Comparison of ENCODE assay signal across 1 cellular context in the genomic region with DNA sequence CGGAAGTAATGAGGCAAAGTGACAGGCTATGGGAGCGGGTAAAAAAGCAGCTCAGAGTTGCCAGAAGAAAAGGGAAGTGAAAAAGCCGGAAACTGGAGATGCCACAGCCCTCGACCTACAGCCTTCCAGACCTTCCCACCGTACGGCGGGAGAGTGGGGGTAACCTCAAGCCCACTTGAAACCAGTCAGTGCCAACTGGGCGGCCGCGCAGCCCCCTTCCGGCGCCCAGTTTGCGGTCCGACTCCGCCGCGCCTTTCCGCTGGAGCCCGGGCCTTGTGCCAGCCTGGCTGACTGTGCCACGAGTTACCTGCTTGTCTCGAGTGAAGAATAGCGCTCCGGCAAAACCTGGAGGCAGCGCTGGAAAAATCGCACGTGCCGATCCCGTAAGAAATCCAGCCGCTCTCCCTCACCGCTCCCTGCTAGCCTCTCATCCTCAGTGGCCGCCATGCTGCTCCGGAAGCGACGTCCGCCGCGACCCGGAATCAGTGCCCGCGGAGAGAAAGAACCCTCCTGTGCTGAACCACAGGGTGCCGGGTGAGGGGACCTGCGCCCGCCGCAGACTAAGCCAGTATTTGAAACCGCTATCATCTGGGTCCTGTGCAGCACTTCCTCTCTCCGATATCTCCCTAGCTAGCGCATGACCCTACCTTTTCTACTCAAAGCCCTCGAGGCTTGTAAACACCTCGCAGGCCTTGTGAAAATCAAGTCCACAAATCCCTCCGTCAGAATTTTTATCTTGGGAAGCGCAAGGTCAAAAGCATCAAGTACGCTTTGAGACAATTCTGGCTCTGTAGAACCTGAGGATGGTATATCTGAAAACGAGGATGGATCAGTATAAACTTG.
TF ChIP-seq lines count a peak whose summit lies in the region.

A gene (minus strand): TSS at position 473 of the 843 bp plus-strand sequence. CDS start 26 bp downstream, at position 447.

TF ChIP-seq in HepG2, 621 proteins besides CTCF, POLR2A, EP300 and RAD21 (continued from another document and continues in another):
- TF ChIP-seq, protein P1, sequence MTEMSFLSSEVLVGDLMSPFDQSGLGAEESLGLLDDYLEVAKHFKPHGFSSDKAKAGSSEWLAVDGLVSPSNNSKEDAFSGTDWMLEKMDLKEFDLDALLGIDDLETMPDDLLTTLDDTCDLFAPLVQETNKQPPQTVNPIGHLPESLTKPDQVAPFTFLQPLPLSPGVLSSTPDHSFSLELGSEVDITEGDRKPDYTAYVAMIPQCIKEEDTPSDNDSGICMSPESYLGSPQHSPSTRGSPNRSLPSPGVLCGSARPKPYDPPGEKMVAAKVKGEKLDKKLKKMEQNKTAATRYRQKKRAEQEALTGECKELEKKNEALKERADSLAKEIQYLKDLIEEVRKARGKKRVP (CRISPR knock-in tag; IDR thresholded peaks at IDR 0.05), result no peak
- TF ChIP-seq, protein P2, sequence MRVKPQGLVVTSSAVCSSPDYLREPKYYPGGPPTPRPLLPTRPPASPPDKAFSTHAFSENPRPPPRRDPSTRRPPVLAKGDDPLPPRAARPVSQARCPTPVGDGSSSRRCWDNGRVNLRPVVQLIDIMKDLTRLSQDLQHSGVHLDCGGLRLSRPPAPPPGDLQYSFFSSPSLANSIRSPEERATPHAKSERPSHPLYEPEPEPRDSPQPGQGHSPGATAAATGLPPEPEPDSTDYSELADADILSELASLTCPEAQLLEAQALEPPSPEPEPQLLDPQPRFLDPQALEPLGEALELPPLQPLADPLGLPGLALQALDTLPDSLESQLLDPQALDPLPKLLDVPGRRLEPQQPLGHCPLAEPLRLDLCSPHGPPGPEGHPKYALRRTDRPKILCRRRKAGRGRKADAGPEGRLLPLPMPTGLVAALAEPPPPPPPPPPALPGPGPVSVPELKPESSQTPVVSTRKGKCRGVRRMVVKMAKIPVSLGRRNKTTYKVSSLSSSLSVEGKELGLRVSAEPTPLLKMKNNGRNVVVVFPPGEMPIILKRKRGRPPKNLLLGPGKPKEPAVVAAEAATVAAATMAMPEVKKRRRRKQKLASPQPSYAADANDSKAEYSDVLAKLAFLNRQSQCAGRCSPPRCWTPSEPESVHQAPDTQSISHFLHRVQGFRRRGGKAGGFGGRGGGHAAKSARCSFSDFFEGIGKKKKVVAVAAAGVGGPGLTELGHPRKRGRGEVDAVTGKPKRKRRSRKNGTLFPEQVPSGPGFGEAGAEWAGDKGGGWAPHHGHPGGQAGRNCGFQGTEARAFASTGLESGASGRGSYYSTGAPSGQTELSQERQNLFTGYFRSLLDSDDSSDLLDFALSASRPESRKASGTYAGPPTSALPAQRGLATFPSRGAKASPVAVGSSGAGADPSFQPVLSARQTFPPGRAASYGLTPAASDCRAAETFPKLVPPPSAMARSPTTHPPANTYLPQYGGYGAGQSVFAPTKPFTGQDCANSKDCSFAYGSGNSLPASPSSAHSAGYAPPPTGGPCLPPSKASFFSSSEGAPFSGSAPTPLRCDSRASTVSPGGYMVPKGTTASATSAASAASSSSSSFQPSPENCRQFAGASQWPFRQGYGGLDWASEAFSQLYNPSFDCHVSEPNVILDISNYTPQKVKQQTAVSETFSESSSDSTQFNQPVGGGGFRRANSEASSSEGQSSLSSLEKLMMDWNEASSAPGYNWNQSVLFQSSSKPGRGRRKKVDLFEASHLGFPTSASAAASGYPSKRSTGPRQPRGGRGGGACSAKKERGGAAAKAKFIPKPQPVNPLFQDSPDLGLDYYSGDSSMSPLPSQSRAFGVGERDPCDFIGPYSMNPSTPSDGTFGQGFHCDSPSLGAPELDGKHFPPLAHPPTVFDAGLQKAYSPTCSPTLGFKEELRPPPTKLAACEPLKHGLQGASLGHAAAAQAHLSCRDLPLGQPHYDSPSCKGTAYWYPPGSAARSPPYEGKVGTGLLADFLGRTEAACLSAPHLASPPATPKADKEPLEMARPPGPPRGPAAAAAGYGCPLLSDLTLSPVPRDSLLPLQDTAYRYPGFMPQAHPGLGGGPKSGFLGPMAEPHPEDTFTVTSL (CRISPR knock-in tag; IDR thresholded peaks at IDR 0.05; ENCODE audit: borderline replicate concordance), result no peak
- TF ChIP-seq, protein P3, sequence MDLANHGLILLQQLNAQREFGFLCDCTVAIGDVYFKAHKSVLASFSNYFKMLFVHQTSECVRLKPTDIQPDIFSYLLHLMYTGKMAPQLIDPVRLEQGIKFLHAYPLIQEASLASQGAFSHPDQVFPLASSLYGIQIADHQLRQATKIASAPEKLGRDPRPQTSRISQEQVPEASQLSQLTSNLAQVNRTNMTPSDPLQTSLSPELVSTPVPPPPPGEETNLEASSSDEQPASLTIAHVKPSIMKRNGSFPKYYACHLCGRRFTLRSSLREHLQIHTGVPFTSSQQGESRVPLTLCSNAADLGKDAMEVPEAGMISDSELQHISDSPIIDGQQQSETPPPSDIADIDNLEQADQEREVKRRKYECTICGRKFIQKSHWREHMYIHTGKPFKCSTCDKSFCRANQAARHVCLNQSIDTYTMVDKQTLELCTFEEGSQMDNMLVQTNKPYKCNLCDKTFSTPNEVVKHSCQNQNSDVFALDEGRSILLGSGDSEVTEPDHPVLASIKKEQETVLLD (CRISPR knock-in tag; IDR thresholded peaks at IDR 0.05; ENCODE audit: low read depth), result no peak
- TF ChIP-seq, protein P4, sequence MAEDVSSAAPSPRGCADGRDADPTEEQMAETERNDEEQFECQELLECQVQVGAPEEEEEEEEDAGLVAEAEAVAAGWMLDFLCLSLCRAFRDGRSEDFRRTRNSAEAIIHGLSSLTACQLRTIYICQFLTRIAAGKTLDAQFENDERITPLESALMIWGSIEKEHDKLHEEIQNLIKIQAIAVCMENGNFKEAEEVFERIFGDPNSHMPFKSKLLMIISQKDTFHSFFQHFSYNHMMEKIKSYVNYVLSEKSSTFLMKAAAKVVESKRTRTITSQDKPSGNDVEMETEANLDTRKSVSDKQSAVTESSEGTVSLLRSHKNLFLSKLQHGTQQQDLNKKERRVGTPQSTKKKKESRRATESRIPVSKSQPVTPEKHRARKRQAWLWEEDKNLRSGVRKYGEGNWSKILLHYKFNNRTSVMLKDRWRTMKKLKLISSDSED (CRISPR knock-in tag; IDR thresholded peaks at IDR 0.05), result no peak
- TF ChIP-seq, protein P5, sequence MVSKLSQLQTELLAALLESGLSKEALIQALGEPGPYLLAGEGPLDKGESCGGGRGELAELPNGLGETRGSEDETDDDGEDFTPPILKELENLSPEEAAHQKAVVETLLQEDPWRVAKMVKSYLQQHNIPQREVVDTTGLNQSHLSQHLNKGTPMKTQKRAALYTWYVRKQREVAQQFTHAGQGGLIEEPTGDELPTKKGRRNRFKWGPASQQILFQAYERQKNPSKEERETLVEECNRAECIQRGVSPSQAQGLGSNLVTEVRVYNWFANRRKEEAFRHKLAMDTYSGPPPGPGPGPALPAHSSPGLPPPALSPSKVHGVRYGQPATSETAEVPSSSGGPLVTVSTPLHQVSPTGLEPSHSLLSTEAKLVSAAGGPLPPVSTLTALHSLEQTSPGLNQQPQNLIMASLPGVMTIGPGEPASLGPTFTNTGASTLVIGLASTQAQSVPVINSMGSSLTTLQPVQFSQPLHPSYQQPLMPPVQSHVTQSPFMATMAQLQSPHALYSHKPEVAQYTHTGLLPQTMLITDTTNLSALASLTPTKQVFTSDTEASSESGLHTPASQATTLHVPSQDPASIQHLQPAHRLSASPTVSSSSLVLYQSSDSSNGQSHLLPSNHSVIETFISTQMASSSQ (IDR thresholded peaks at IDR 0.05; ENCODE audit: low read depth), result no peak
- TF ChIP-seq, protein P5 (CRISPR knock-in tag; IDR thresholded peaks at IDR 0.05; ENCODE audit: borderline replicate concordance), result no peak
- TF ChIP-seq FOXK2 (IDR thresholded peaks at IDR 0.05) (no peak), ZNF776 (CRISPR knock-in tag; IDR thresholded peaks at IDR 0.05) (0 out of 2 replicates have a peak, but pooled peaks have one; percentile 53), ZNF761 (CRISPR knock-in tag; conservative IDR thresholded peaks at IDR 0.05) (peak; percentile 58; the same call in 1 of the 2 replicates), IKZF1 (IDR thresholded peaks at IDR 0.05) (no peak), AGO1 (IDR thresholded peaks at IDR 0.05; ENCODE audit: low read depth, low read length, poor library complexity, severe bottlenecking) (peak; percentile 54), KDM4B (CRISPR knock-in tag; IDR thresholded peaks at IDR 0.05) (peak; percentile 26; the same call in 1 of the 2 replicates), GPN1 (CRISPR knock-in tag; IDR thresholded peaks at IDR 0.05; ENCODE audit: borderline replicate concordance) (no peak), ZNF337 (CRISPR knock-in tag; IDR thresholded peaks at IDR 0.05; ENCODE audit: borderline replicate concordance, low read depth) (0 out of 2 replicates have a peak, but pooled peaks have one; percentile 85), ZNF746 (CRISPR knock-in tag; IDR thresholded peaks at IDR 0.05) (peak; percentile 57; the same call in 1 of the 2 replicates), AHR (CRISPR knock-in tag; IDR thresholded peaks at IDR 0.05) (peak; percentile 89; the same call in 1 of the 2 replicates), ZNF883 (CRISPR knock-in tag; IDR thresholded peaks at IDR 0.05; ENCODE audit: not compliant biosample characterization) (no peak), SIX4 (CRISPR knock-in tag; IDR thresholded peaks at IDR 0.05) (peak; percentile 33; the same call in 1 of the 2 replicates), ZEB1 (IDR thresholded peaks at IDR 0.05; ENCODE audit: insufficient replicate concordance, low read depth) (no peak), SP140L (CRISPR knock-in tag; IDR thresholded peaks at IDR 0.05; ENCODE audit: borderline replicate concordance) (no peak), ZNF101 (CRISPR knock-in tag; IDR thresholded peaks at IDR 0.05; ENCODE audit: borderline replicate concordance, low read depth) (no peak), ZNF3 (CRISPR knock-in tag; IDR thresholded peaks at IDR 0.05) (no peak), IRF2 (CRISPR knock-in tag; IDR thresholded peaks at IDR 0.05) (peak; percentile 76), MED13 (CRISPR knock-in tag; IDR thresholded peaks at IDR 0.05) (no peak), ZNF598 (CRISPR knock-in tag; IDR thresholded peaks at IDR 0.05; ENCODE audit: borderline replicate concordance) (no peak), ZNF749 (CRISPR knock-in tag; IDR thresholded peaks at IDR 0.05; ENCODE audit: borderline replicate concordance) (no peak), ADNP (CRISPR knock-in tag; IDR thresholded peaks at IDR 0.05) (no peak), TBP (CRISPR knock-in tag; IDR thresholded peaks at IDR 0.05) (no peak), RBM39 (IDR thresholded peaks at IDR 0.05; ENCODE audit: low read depth, low read length, poor library complexity, severe bottlenecking) (peak; percentile 38), MAZ (IDR thresholded peaks at IDR 0.05; ENCODE audit: borderline replicate concordance, low read depth, low read length) (peak; percentile 36; the same call in 1 of the 2 replicates), MAZ (CRISPR knock-in tag; IDR thresholded peaks at IDR 0.05; ENCODE audit: low read depth) (peak; percentile 69)
- TF ChIP-seq, protein P6, sequence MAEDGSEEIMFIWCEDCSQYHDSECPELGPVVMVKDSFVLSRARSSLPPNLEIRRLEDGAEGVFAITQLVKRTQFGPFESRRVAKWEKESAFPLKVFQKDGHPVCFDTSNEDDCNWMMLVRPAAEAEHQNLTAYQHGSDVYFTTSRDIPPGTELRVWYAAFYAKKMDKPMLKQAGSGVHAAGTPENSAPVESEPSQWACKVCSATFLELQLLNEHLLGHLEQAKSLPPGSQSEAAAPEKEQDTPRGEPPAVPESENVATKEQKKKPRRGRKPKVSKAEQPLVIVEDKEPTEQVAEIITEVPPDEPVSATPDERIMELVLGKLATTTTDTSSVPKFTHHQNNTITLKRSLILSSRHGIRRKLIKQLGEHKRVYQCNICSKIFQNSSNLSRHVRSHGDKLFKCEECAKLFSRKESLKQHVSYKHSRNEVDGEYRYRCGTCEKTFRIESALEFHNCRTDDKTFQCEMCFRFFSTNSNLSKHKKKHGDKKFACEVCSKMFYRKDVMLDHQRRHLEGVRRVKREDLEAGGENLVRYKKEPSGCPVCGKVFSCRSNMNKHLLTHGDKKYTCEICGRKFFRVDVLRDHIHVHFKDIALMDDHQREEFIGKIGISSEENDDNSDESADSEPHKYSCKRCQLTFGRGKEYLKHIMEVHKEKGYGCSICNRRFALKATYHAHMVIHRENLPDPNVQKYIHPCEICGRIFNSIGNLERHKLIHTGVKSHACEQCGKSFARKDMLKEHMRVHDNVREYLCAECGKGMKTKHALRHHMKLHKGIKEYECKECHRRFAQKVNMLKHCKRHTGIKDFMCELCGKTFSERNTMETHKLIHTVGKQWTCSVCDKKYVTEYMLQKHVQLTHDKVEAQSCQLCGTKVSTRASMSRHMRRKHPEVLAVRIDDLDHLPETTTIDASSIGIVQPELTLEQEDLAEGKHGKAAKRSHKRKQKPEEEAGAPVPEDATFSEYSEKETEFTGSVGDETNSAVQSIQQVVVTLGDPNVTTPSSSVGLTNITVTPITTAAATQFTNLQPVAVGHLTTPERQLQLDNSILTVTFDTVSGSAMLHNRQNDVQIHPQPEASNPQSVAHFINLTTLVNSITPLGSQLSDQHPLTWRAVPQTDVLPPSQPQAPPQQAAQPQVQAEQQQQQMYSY (CRISPR knock-in tag; IDR thresholded peaks at IDR 0.05), result peak; percentile 64; the same call in 1 of the 2 replicates
- TF ChIP-seq, protein P7, sequence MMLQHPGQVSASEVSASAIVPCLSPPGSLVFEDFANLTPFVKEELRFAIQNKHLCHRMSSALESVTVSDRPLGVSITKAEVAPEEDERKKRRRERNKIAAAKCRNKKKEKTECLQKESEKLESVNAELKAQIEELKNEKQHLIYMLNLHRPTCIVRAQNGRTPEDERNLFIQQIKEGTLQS (CRISPR knock-in tag; IDR thresholded peaks at IDR 0.05), result no peak
- TF ChIP-seq, protein P8, sequence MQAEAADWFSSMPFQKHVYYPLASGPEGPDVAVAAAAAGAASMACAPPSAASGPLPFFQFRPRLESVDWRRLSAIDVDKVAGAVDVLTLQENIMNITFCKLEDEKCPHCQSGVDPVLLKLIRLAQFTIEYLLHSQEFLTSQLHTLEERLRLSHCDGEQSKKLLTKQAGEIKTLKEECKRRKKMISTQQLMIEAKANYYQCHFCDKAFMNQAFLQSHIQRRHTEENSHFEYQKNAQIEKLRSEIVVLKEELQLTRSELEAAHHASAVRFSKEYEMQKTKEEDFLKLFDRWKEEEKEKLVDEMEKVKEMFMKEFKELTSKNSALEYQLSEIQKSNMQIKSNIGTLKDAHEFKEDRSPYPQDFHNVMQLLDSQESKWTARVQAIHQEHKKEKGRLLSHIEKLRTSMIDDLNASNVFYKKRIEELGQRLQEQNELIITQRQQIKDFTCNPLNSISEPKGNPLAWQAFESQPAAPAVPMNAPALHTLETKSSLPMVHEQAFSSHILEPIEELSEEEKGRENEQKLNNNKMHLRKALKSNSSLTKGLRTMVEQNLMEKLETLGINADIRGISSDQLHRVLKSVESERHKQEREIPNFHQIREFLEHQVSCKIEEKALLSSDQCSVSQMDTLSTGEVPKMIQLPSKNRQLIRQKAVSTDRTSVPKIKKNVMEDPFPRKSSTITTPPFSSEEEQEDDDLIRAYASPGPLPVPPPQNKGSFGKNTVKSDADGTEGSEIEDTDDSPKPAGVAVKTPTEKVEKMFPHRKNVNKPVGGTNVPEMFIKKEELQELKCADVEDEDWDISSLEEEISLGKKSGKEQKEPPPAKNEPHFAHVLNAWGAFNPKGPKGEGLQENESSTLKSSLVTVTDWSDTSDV (CRISPR knock-in tag; IDR thresholded peaks at IDR 0.05), result peak; percentile 66; the same call in 1 of the 2 replicates
